Comparison of ENCODE assay signal across 8 cellular contexts in genomic region chr9:91758491-91758981, GRCh38.
DNase-seq lines count a peak whose midpoint lies in the region; ATAC-seq and TF ChIP-seq lines count a peak whose summit lies in the region.

No MANE protein-coding gene starts in this region.

- no peaks in the 10 kb centered on the region for H3K36me3 ChIP-seq in effector memory CD4-positive, alpha-beta T cell (ENCODE audit: control insufficient read depth, insufficient read depth, low read length)

- H3K9me3 Mint-ChIP-seq in WTC11, result peaks cover 16% of the 10 kb centered on the region

- no peak overlapping the region for H3K27ac ChIP-seq in foreskin keratinocyte
- no peak overlapping the region for H3K27ac ChIP-seq in effector memory CD4-positive, alpha-beta T cell (ENCODE audit: insufficient read depth, low read length, poor library complexity, severe bottlenecking)

- H3K4me3 ChIP-seq in effector memory CD4-positive, alpha-beta T cell (ENCODE audit: insufficient read depth, low read depth, low read length, poor library complexity, severe bottlenecking), result no peak overlapping the region

- no peaks in the 10 kb centered on the region for H3K4me1 ChIP-seq in foreskin keratinocyte
- no peaks in the 10 kb centered on the region for H3K4me1 ChIP-seq in effector memory CD4-positive, alpha-beta T cell (ENCODE audit: control insufficient read depth, insufficient read depth, low read length, poor library complexity, severe bottlenecking)

- H3K4me3 Mint-ChIP-seq in WTC11, result no peak overlapping the region

- no peaks in the 10 kb centered on the region for H3K27me3 Mint-ChIP-seq in WTC11 (ENCODE audit: low read depth)

- POLR2A ChIA-PET in WTC11 (lab: Charles Lee), result no interaction called here

- CTCF ChIA-PET in WTC11 (lab: Charles Lee), result interaction anchor here (0.6 to 1.7 kb wide), 63 partner anchors 8 to 844 kb away, joined by 3 to 51 read pairs (median 4); partner anchors contain the start of gene ROR2

- ATAC-seq in GM19455 (IDR thresholded peaks at IDR 0.05; ENCODE audit: unreplicated experiment) (peak; percentile 75), WTC11 (peak; percentile 96), foreskin keratinocyte (peak; percentile 76)

- DNase-seq in DMS153 (lab: John Stamatoyannopoulos, UW), result peak; percentile 7
- DNase-seq in DMS153 treated with DMSO at 0.1 percent for 48 hours (lab: John Stamatoyannopoulos, UW; ENCODE audit: unreplicated experiment), result no peak
- DNase-seq in HT1080 (ENCODE audit: low read depth), result peak; percentile 31
- DNase-seq in WTC11 (ENCODE audit: low spot score), result peak; percentile 84
- no peak for DNase-seq in foreskin keratinocyte
- DNase-seq in stimulated activated CD4-positive, alpha-beta T cell treated with anti-CD3 and anti-CD28 coated beads, TNF-alpha, amount 100 ng/mL, for 24 hours (ENCODE audit: low read depth in 3 of 3), result peak in 2 of 3 experiments; percentile 7 to 39
- no peak for DNase-seq in effector memory CD4-positive, alpha-beta T cell

- no peaks in the 10 kb centered on the region for H3K36me3 Mint-ChIP-seq in WTC11

- H3K27me3 ChIP-seq in foreskin keratinocyte, result no peaks in the 10 kb centered on the region
- no peaks in the 10 kb centered on the region for H3K27me3 ChIP-seq in effector memory CD4-positive, alpha-beta T cell (replicated peaks; ENCODE audit: control insufficient read depth, insufficient read depth, low read length, poor library complexity, severe bottlenecking)

- H3K27ac Mint-ChIP-seq in WTC11, result no peak overlapping the region

- H3K4me1 Mint-ChIP-seq in WTC11, result peaks cover 6% of the 10 kb centered on the region

- H3K9me3 ChIP-seq in effector memory CD4-positive, alpha-beta T cell (ENCODE audit: control insufficient read depth, low read length), result no peaks in the 10 kb centered on the region

- TF ChIP-seq CTCF in WTC11 (IDR thresholded peaks at IDR 0.05) (peak; percentile 76), foreskin keratinocyte (conservative IDR thresholded peaks at IDR 0.05) (peak; percentile 67)

TF ChIP-seq in WTC11, 78 proteins besides CTCF, POLR2A, EP300 and RAD21:
- peak; percentile 91 for TF ChIP-seq ZNF121 (CRISPR knock-in tag; IDR thresholded peaks at IDR 0.05)
- no peak for TF ChIP-seq NFE2L1 (CRISPR knock-in tag; IDR thresholded peaks at IDR 0.05)

Comparison
In these comparisons a context has a peak if more than half of its experiments do, and no peak if none do; other contexts are left out.
1. DNase-seq: peak in DMS153 (single experiment), HT1080 (single experiment), WTC11 (single experiment) and stimulated activated CD4-positive, alpha-beta T cell treated with anti-CD3 and anti-CD28 coated beads, TNF-alpha, amount 100 ng/mL, for 24 hours (2 of 3); none in DMS153 treated with DMSO at 0.1 percent for 48 hours (single experiment), foreskin keratinocyte (0 of 2) and effector memory CD4-positive, alpha-beta T cell (0 of 3).
2. Peak in every context shown above with its lines, with median percentiles within 50 percentile points of each other: ATAC-seq.